Comparison of ENCODE assay signal across 8 cellular contexts in genomic region chr9:37575921-37576721, GRCh38. TPM values are rescaled to one million over a fixed set of nuclear protein-coding genes. Genes with fewer than 3 reads are reported as not detected.
DNase-seq lines count a peak whose midpoint lies in the region; ATAC-seq lines count a peak whose summit lies in the region.

TSS of gene FBXO10 (minus strand) at chr9:37576380. CDS start at chr9:37541768, 34,612 bp downstream.

- H3K27ac Mint-ChIP-seq in stimulated activated effector memory CD8-positive, alpha-beta T cell treated with anti-CD3 and anti-CD28 coated beads, Interleukin-12 subunit alpha, Interleukin-12 subunit beta, amount 100 ng/mL, for 72 hours: peak within 1 kb of the TSS; percentile 45

- H3K4me1 Mint-ChIP-seq in stimulated activated effector memory CD8-positive, alpha-beta T cell treated with anti-CD3 and anti-CD28 coated beads, Interleukin-12 subunit alpha, Interleukin-12 subunit beta, amount 100 ng/mL, for 72 hours: peaks cover 25% of the 10 kb centered on the region

- H3K4me3 Mint-ChIP-seq in stimulated activated effector memory CD8-positive, alpha-beta T cell treated with anti-CD3 and anti-CD28 coated beads, Interleukin-12 subunit alpha, Interleukin-12 subunit beta, amount 100 ng/mL, for 72 hours: peak within 1 kb of the TSS; percentile 72

- H3K9me3 ChIP-seq in mesodermal cell (ENCODE audit: control insufficient read depth, low read length): no peaks in the 10 kb centered on the region

- H3K36me3 ChIP-seq in mesodermal cell (ENCODE audit: control insufficient read depth, insufficient read depth, low read length): peaks cover 23% of the 10 kb centered on the region

- H3K4me1 ChIP-seq in mesodermal cell (ENCODE audit: control insufficient read depth, insufficient read depth, low read length, poor library complexity, severe bottlenecking): peaks cover 11% of the 10 kb centered on the region

- DNase-seq in 8988T (peak; percentile 60), NCI-H446 treated with DMSO at 0.1 percent for 48 hours (lab: John Stamatoyannopoulos, UW) (peak; percentile 28), activated T-cell treated with anti-CD3 and anti-CD28 coated beads for 24 hours (ENCODE audit: low read depth) (peak; percentile 12), epithelial cell of prostate (ENCODE audit: low read depth, low spot score) (no peak)
- DNase-seq in stimulated activated effector memory CD8-positive, alpha-beta T cell treated with anti-CD3 and anti-CD28 coated beads, Interleukin-12 subunit alpha, Interleukin-12 subunit beta, amount 100 ng/mL, for 72 hours (ENCODE audit: low spot score in 2 of 2): peak; percentile 36 to 62

- no peaks in the 10 kb centered on the region for H3K9me3 Mint-ChIP-seq in stimulated activated effector memory CD8-positive, alpha-beta T cell treated with anti-CD3 and anti-CD28 coated beads, Interleukin-12 subunit alpha, Interleukin-12 subunit beta, amount 100 ng/mL, for 72 hours

- 1 to 3% methylated on average over 53 to 68 of the region's 81 CpGs for WGBS in mesodermal cell (ENCODE audit: insufficient coverage in 2 of 2), 2 experiments

- H3K4me3 ChIP-seq in mesodermal cell (ENCODE audit: extremely low read depth, insufficient read depth, low read length, poor library complexity, severe bottlenecking): peak within 1 kb of the TSS; percentile 64

- peaks cover 27% of the 10 kb centered on the region for H3K36me3 Mint-ChIP-seq in stimulated activated effector memory CD8-positive, alpha-beta T cell treated with anti-CD3 and anti-CD28 coated beads, Interleukin-12 subunit alpha, Interleukin-12 subunit beta, amount 100 ng/mL, for 72 hours

- ATAC-seq in GM18520 (IDR thresholded peaks at IDR 0.05; ENCODE audit: unreplicated experiment): peak; percentile 40
- peak; percentile 66 for ATAC-seq in HG03045 (IDR thresholded peaks at IDR 0.05; ENCODE audit: unreplicated experiment)
- ATAC-seq in stimulated activated effector memory CD8-positive, alpha-beta T cell treated with anti-CD3 and anti-CD28 coated beads, Interleukin-12 subunit alpha, Interleukin-12 subunit beta, amount 100 ng/mL, for 72 hours: peak; percentile 79

- H3K27ac ChIP-seq in epithelial cell of prostate: peak within 1 kb of the TSS; percentile 9
- H3K27ac ChIP-seq in mesodermal cell (ENCODE audit: low read depth, low read length, severe bottlenecking): peak within 1 kb of the TSS; percentile 77

RNA-seq across cellular contexts. Expression of gene FBXO10, which starts in this region (rescaled TPM):
- 10.0 TPM for polyA plus RNA-seq in mesodermal cell (2013, experiment 1 of 2)
- polyA plus RNA-seq in mesodermal cell (2013, experiment 2 of 2): 11.2 TPM
